8 cellular contexts compared by ENCODE assay signal in the genomic region with DNA sequence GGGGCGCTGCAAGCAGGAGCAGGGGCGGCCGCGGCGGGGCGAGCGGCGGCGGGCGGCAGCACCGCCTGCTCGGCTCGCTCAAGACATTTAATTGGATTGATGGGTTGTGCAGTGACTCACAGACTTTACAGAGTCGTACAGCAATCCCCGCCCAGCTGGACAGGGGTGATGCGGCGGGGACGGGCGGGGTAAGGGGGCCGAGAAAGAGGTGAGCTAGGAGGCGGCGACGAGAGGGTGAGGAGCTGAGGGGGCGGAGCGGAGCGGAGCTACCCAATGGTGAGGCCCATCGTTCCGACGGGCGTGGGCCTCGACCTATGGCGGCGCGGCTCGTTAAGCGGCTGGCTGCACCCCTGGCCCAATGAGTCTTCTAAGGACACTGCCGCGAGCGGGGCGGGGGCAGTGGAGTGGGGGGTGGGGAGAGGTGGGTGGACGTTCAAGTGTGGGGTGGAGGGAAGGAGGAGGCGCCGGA.
DNase-seq lines count a peak whose midpoint lies in the region; ATAC-seq, FAIRE-seq and TF ChIP-seq lines count a peak whose summit lies in the region.

No MANE protein-coding gene starts in this region.

- H3K4me1 ChIP-seq in H1 (replicated peaks in 1 of 4; ENCODE audit: control insufficient read depth in 3 of 4, insufficient read depth in 4 of 4, low read length in 3 of 4) (peaks cover 0 to 4% (median 2%) of the 10 kb centered on the region in 4 experiments; a peak in 3 of 7 replicates), mononuclear cell (ENCODE audit: insufficient read depth, low read length) (peaks cover 23% of the 10 kb centered on the region)

- no peaks in the 10 kb centered on the region for H3K9me3 ChIP-seq in CD4-positive, alpha-beta T cell (ENCODE audit: control insufficient read depth, low read length)
- H3K9me3 ChIP-seq in H1 (ENCODE audit: insufficient read depth in 2 of 2, low read depth in 1 of 2, low read length in 1 of 2) (0 out of 4 replicates have a peak, but pooled peaks cover 0 to under 1% of the 10 kb centered on the region in 2 experiments), mononuclear cell (ENCODE audit: low read depth, low read length) (no peaks in the 10 kb centered on the region)

- peaks cover 11% of the 10 kb centered on the region for H3K36me3 Mint-ChIP-seq in CD4-positive, alpha-beta T cell (ENCODE audit: low read depth)
- peaks cover 2% of the 10 kb centered on the region for H3K36me3 Mint-ChIP-seq in activated CD8-positive, alpha-beta memory T cell treated with anti-CD3 and anti-CD28 coated beads, Interleukin-2, amount 10 ng/mL, durations not matched to agents 7 days and 5 days

- H3K56ac ChIP-seq in H1 (replicated peaks; ENCODE audit: insufficient read length, low read depth, low read length) = no peak overlapping the region

- peak in 1 of 2 experiments; percentile 42; a peak in 1 of 3 replicates for TF ChIP-seq POLR2A in H1 (IDR thresholded peaks at IDR 0.05; ENCODE audit: control extremely low read depth in 1 of 2, low read depth in 2 of 2, low read length in 2 of 2)

- H3K18ac ChIP-seq in H1 (ENCODE audit: extremely low read depth, low read length) = peak overlapping the region; percentile 80; the same call in 1 of the 2 replicates

- whole genome bisulfite sequencing in H1 (ENCODE audit: extremely low coverage in 1 of 2, insufficient coverage in 1 of 2, insufficient read length in 1 of 2, insufficient replicate concordance in 2 of 2, low coverage in 1 of 2, low lambda C conversion rate in 2 of 2, missing lambda C conversion rate in 1 of 2), 2 experiments = 2% methylated on average over 36 of the region's 43 CpGs; no CpG with 5 or more reads in 1 of the 2 experiments

- no peaks in the 10 kb centered on the region for H3K27me3 ChIP-seq in CD4-positive, alpha-beta T cell (ENCODE audit: control insufficient read depth, insufficient read depth, low read length)
- H3K27me3 ChIP-seq in H1 (replicated peaks in 1 of 4; ENCODE audit: control insufficient read depth in 3 of 4, extremely low read depth in 1 of 4, insufficient read depth in 3 of 4, low read length in 3 of 4) (peaks cover 0 to 12% (median 6%) of the 10 kb centered on the region in 4 experiments; a peak in 3 of 7 replicates), mononuclear cell (ENCODE audit: insufficient read depth, low read length) (no peaks in the 10 kb centered on the region)

- H3K36me3 ChIP-seq in H1 (ENCODE audit: control insufficient read depth in 2 of 4, insufficient read depth in 4 of 4, low read length in 3 of 4) = no peaks in the 10 kb centered on the region

- H3K4me3 ChIP-seq in H1 (ENCODE audit: extremely low read depth in 1 of 4, insufficient read depth in 2 of 4, low read depth in 3 of 4, low read length in 4 of 4) = peak overlapping the region; percentile 88 to 93 (median 88)
- H3K4me3 ChIP-seq in mononuclear cell (ENCODE audit: low read length) = peak overlapping the region; percentile 98

- H2AK5ac ChIP-seq in H1 (ENCODE audit: low read depth, low read length) = no peak overlapping the region

- H2BK12ac ChIP-seq in H1 (ENCODE audit: low read depth, low read length) = no peak overlapping the region

- POLR2A ChIA-PET in CD4-positive, alpha-beta T cell (lab: Charles Lee) = interaction anchor here (0.6 to 6.4 kb wide), 48 partner anchors 8 to 1162 kb away, joined by 3 to 395 read pairs (median 5); a partner anchor contains a TSS
- POLR2A ChIA-PET in H1 (lab: Charles Lee; ENCODE audit: partially characterized antibody) = interaction anchor here (0.6 to 1.8 kb wide), 7 partner anchors 9 to 212 kb away, joined by 3 to 15 read pairs (median 4); a partner anchor contains a TSS

- 0 out of 2 replicates have a peak overlapping the region, but pooled peaks have one; percentile 3 for H2BK5ac ChIP-seq in H1 (ENCODE audit: low read depth, low read length)

- no peaks in the 10 kb centered on the region for H3K79me1 ChIP-seq in H1 (ENCODE audit: low read depth, low read length)

- H3K9me3 Mint-ChIP-seq in CD4-positive, alpha-beta T cell = no peaks in the 10 kb centered on the region
- no peaks in the 10 kb centered on the region for H3K9me3 Mint-ChIP-seq in activated CD8-positive, alpha-beta memory T cell treated with anti-CD3 and anti-CD28 coated beads, Interleukin-2, amount 10 ng/mL, durations not matched to agents 7 days and 5 days (ENCODE audit: low read depth)

- H3K27me3 Mint-ChIP-seq in CD4-positive, alpha-beta T cell = no peaks in the 10 kb centered on the region
- H3K27me3 Mint-ChIP-seq in activated CD8-positive, alpha-beta memory T cell treated with anti-CD3 and anti-CD28 coated beads, Interleukin-2, amount 10 ng/mL, durations not matched to agents 7 days and 5 days = no peaks in the 10 kb centered on the region

- intact Hi-C loops in CD4-positive, alpha-beta T cell (cut with DNase I, micrococcal nuclease) = loop anchor here (1.0 to 5.0 kb wide), 10 partner anchors 16 to 228 kb away; a partner anchor contains a TSS

- peak overlapping the region; percentile 68 to 70 for H3K4me2 ChIP-seq in H1 (ENCODE audit: insufficient read depth in 1 of 2, low read depth in 2 of 2, low read length in 2 of 2)

- no peak overlapping the region for H3K23ac ChIP-seq in H1 (ENCODE audit: insufficient read length)

- no peak overlapping the region for H2BK20ac ChIP-seq in H1 (ENCODE audit: low read length)

- CTCF ChIA-PET in CD4-positive, alpha-beta T cell (lab: Charles Lee) = interaction anchor here (0.7 to 5.4 kb wide), 13 partner anchors 11 to 1162 kb away, joined by 3 to 35 read pairs (median 4); a partner anchor contains a TSS
- CTCF ChIA-PET in activated CD8-positive, alpha-beta memory T cell treated with anti-CD3 and anti-CD28 coated beads, Interleukin-2, amount 10 ng/mL, durations not matched to agents 7 days and 5 days (lab: Charles Lee) = interaction anchor here (0.6 to 6.5 kb wide), 14 partner anchors 10 to 227 kb away, joined by 3 to 69 read pairs (median 7); a partner anchor contains a TSS
- CTCF ChIA-PET in H1 (lab: Charles Lee; ENCODE audit: partially characterized antibody) = interaction anchor here (0.6 to 2.3 kb wide), 9 partner anchors 10 to 118 kb away, joined by 3 to 6 read pairs (median 3); no protein-coding TSS in a partner anchor

- H3K4me1 Mint-ChIP-seq in CD4-positive, alpha-beta T cell (ENCODE audit: low read depth) = peaks cover 34% of the 10 kb centered on the region
- peaks cover 22% of the 10 kb centered on the region for H3K4me1 Mint-ChIP-seq in activated CD8-positive, alpha-beta memory T cell treated with anti-CD3 and anti-CD28 coated beads, Interleukin-2, amount 10 ng/mL, durations not matched to agents 7 days and 5 days

- H4K91ac ChIP-seq in H1 (replicated peaks; ENCODE audit: insufficient read length, low read length) = no peak overlapping the region

- ATAC-seq in CD4-positive, alpha-beta T cell (ENCODE audit: poor library complexity) = peak; percentile 83
- peak; percentile 85 for ATAC-seq in GM19467 (IDR thresholded peaks at IDR 0.05; ENCODE audit: unreplicated experiment)
- ATAC-seq in activated CD8-positive, alpha-beta memory T cell treated with anti-CD3 and anti-CD28 coated beads, Interleukin-2, amount 10 ng/mL, durations not matched to agents 7 days and 5 days = peak; percentile 88

- H2BK120ac ChIP-seq in H1 (replicated peaks; ENCODE audit: low read depth, low read length) = no peak overlapping the region

- peak overlapping the region; percentile 95 for H3K4me3 Mint-ChIP-seq in CD4-positive, alpha-beta T cell
- H3K4me3 Mint-ChIP-seq in activated CD8-positive, alpha-beta memory T cell treated with anti-CD3 and anti-CD28 coated beads, Interleukin-2, amount 10 ng/mL, durations not matched to agents 7 days and 5 days = peak overlapping the region; percentile 80

- peak overlapping the region; percentile 73 for H4K5ac ChIP-seq in H1 (ENCODE audit: insufficient read length, low read depth, low read length)

- peak overlapping the region; percentile 91 for H3K27ac ChIP-seq in CD4-positive, alpha-beta T cell (ENCODE audit: low read depth, low read length)
- peak overlapping the region; percentile 2; the same call in 1 of the 2 replicates for H3K27ac ChIP-seq in H1 (ENCODE audit: low read depth, low read length)

- peaks cover 11% of the 10 kb centered on the region for H3K23me2 ChIP-seq in H1 (ENCODE audit: low read depth, low read length)

- no peak overlapping the region for H4K8ac ChIP-seq in H1 (ENCODE audit: extremely low read depth, insufficient read depth, low read length)

- peak overlapping the region; percentile 92 for H3K27ac Mint-ChIP-seq in CD4-positive, alpha-beta T cell
- H3K27ac Mint-ChIP-seq in activated CD8-positive, alpha-beta memory T cell treated with anti-CD3 and anti-CD28 coated beads, Interleukin-2, amount 10 ng/mL, durations not matched to agents 7 days and 5 days = peak overlapping the region; percentile 99

- H4K20me1 ChIP-seq in H1 (replicated peaks in 1 of 2; ENCODE audit: control insufficient read depth in 1 of 2, insufficient read depth in 2 of 2, low read length in 2 of 2) = no peaks in the 10 kb centered on the region

- DNase-seq in CD4-positive, alpha-beta T cell = peak; percentile 92 to 98 (median 96)
- DNase-seq in HS-27A (ENCODE audit: low read depth) (peak; percentile 90), NK-92 (lab: John Stamatoyannopoulos, UW; ENCODE audit: unreplicated experiment) (peak; percentile 94), H1 (ENCODE audit: low read depth in 1 of 2, low spot score in 2 of 2) (peak; percentile 96)
- peak; percentile 99 for DNase-seq in activated CD8-positive, alpha-beta memory T cell treated with anti-CD3 and anti-CD28 coated beads, Interleukin-2, amount 10 ng/mL, durations not matched to agents 7 days and 5 days
- DNase-seq in stimulated activated CD8-positive, alpha-beta memory T cell treated with anti-CD3 and anti-CD28 coated beads, Interleukin-4, amount 100 ng/mL, for 1 hour (ENCODE audit: low read depth in 2 of 2, low spot score in 1 of 2) = peak; percentile 80 to 94

- TF ChIP-seq CTCF in CD4-positive, alpha-beta T cell (IDR thresholded peaks at IDR 0.05) = no peak
- no peak for TF ChIP-seq CTCF in H1 (IDR thresholded peaks at IDR 0.05; ENCODE audit: control extremely low read depth in 1 of 3, insufficient read depth in 1 of 3, low read depth in 1 of 3, low read length in 3 of 3)

- no peak overlapping the region for H2BK15ac ChIP-seq in H1 (ENCODE audit: low read length)

- no peak overlapping the region for H3K4ac ChIP-seq in H1 (replicated peaks; ENCODE audit: insufficient read length, low read depth, low read length)

- H3K9ac ChIP-seq in H1 (replicated peaks in 1 of 4; ENCODE audit: extremely low read depth in 1 of 4, low read depth in 3 of 4, low read length in 3 of 4) = peak overlapping the region in 3 of 4 experiments; percentile 42 to 83 (median 50); a peak in 6 of 7 replicates

- H3K79me2 ChIP-seq in H1 (ENCODE audit: control insufficient read depth in 1 of 2, insufficient read depth in 2 of 2, low read length in 2 of 2) = no peaks in the 10 kb centered on the region

- no peak overlapping the region for H3K14ac ChIP-seq in H1 (ENCODE audit: insufficient read length)

- FAIRE-seq in H1 (lab: Jason Lieb, UNC) = no peak

- peak in 1 of 2 experiments; percentile 14; a peak in 1 of 4 replicates for TF ChIP-seq RAD21 in H1 (IDR thresholded peaks at IDR 0.05 in 1 of 2, conservative IDR thresholded peaks at IDR 0.05 in 1 of 2; ENCODE audit: low read depth in 2 of 2, low read length in 2 of 2)

- no peak for TF ChIP-seq EP300 in H1 (IDR thresholded peaks at IDR 0.05; ENCODE audit: borderline replicate concordance in 1 of 2, low read depth in 2 of 2, low read length in 2 of 2)

- peak overlapping the region; percentile 72; the same call in 1 of the 2 replicates for H2AFZ ChIP-seq in H1 (ENCODE audit: low read length)

Comparison
In these comparisons a context has a peak if more than half of its experiments do, and no peak if none do; other contexts are left out.
1. Peak in every context shown above with its lines: DNase-seq, ATAC-seq, H3K4me3 ChIP-seq and H3K27ac ChIP-seq.